Comparison of ENCODE assay signal across 1 cellular context in the genomic region with DNA sequence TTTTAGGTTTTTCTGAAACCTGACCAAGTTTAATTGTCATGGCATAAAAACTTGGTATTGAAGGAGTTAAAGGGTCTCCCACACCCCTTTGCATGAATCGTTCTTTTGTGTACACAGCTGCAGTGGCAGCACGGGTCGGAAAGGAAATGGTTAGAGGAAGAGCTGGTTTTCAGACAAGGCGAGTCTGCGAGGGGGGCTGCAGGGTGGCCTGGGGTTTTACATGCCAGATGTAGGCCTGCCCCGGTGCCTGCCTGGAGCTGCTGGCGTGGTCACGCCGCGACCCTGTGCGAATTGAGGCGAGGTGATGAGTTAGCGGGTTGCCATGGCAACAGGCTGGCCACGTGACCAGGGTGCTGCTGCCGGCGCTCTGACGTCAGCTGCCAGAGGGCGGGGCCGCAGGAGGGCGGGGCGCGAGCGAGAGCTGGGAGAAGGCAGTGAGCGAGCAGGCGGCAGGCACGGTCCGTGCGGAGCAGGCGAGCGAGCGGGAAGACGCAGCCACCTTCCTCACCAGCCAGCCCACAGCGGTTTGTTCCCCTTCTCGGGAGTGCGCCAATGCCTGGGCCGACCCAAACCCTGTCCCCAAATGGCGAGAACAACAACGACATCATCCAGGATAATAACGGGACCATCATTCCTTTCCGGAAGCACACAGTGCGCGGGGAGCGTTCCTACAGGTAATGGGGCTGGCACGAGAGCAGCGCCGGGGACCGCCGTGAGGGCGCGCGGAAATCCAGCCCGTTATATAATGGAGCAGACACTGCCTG.
TF ChIP-seq lines count a peak whose summit lies in the region.

Gene MAPRE2, plus strand, starts transcription at position 426 of the 764 bp plus-strand sequence. Its CDS starts 127 bp downstream, at position 553.

TF ChIP-seq in HEK293, 187 proteins besides CTCF, POLR2A, EP300 and RAD21 (continued from another document and continues in another):
- TF ChIP-seq, protein P1, sequence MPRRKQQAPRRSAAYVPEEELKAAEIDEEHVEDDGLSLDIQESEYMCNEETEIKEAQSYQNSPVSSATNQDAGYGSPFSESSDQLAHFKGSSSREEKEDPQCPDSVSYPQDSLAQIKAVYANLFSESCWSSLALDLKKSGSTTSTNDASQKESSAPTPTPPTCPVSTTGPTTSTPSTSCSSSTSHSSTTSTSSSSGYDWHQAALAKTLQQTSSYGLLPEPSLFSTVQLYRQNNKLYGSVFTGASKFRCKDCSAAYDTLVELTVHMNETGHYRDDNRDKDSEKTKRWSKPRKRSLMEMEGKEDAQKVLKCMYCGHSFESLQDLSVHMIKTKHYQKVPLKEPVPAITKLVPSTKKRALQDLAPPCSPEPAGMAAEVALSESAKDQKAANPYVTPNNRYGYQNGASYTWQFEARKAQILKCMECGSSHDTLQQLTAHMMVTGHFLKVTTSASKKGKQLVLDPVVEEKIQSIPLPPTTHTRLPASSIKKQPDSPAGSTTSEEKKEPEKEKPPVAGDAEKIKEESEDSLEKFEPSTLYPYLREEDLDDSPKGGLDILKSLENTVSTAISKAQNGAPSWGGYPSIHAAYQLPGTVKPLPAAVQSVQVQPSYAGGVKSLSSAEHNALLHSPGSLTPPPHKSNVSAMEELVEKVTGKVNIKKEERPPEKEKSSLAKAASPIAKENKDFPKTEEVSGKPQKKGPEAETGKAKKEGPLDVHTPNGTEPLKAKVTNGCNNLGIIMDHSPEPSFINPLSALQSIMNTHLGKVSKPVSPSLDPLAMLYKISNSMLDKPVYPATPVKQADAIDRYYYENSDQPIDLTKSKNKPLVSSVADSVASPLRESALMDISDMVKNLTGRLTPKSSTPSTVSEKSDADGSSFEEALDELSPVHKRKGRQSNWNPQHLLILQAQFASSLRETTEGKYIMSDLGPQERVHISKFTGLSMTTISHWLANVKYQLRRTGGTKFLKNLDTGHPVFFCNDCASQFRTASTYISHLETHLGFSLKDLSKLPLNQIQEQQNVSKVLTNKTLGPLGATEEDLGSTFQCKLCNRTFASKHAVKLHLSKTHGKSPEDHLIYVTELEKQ (tag by site-specific recombination; IDR thresholded peaks at IDR 0.05; ENCODE audit: borderline replicate concordance), result peak; percentile 5; the same call in 1 of the 2 replicates
- TF ChIP-seq ZNF391 (tag by site-specific recombination; IDR thresholded peaks at IDR 0.05; ENCODE audit: borderline replicate concordance, low read depth), result peak; percentile 69; the same call in 1 of the 2 replicates
- no peak for TF ChIP-seq ZNF146 (tag by site-specific recombination; IDR thresholded peaks at IDR 0.05)
- TF ChIP-seq, protein P2, sequence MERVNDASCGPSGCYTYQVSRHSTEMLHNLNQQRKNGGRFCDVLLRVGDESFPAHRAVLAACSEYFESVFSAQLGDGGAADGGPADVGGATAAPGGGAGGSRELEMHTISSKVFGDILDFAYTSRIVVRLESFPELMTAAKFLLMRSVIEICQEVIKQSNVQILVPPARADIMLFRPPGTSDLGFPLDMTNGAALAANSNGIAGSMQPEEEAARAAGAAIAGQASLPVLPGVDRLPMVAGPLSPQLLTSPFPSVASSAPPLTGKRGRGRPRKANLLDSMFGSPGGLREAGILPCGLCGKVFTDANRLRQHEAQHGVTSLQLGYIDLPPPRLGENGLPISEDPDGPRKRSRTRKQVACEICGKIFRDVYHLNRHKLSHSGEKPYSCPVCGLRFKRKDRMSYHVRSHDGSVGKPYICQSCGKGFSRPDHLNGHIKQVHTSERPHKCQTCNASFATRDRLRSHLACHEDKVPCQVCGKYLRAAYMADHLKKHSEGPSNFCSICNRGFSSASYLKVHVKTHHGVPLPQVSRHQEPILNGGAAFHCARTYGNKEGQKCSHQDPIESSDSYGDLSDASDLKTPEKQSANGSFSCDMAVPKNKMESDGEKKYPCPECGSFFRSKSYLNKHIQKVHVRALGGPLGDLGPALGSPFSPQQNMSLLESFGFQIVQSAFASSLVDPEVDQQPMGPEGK (tag by site-specific recombination; IDR thresholded peaks at IDR 0.05), result peak; percentile 56; the same call in 1 of the 2 replicates
- TF ChIP-seq PRDM1 (tag by site-specific recombination; IDR thresholded peaks at IDR 0.05), result no peak
- peak; percentile 67; the same call in 1 of the 2 replicates for TF ChIP-seq OVOL3 (tag by site-specific recombination; IDR thresholded peaks at IDR 0.05)
- no peak for TF ChIP-seq BCL11B (tag by site-specific recombination; IDR thresholded peaks at IDR 0.05; ENCODE audit: low read depth)
- TF ChIP-seq ZNF792 (tag by site-specific recombination; IDR thresholded peaks at IDR 0.05), result no peak
- no peak for TF ChIP-seq ZNF184 (tag by site-specific recombination; IDR thresholded peaks at IDR 0.05)
- TF ChIP-seq, protein P3, sequence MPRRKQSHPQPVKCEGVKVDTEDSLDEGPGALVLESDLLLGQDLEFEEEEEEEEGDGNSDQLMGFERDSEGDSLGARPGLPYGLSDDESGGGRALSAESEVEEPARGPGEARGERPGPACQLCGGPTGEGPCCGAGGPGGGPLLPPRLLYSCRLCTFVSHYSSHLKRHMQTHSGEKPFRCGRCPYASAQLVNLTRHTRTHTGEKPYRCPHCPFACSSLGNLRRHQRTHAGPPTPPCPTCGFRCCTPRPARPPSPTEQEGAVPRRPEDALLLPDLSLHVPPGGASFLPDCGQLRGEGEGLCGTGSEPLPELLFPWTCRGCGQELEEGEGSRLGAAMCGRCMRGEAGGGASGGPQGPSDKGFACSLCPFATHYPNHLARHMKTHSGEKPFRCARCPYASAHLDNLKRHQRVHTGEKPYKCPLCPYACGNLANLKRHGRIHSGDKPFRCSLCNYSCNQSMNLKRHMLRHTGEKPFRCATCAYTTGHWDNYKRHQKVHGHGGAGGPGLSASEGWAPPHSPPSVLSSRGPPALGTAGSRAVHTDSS (tag by site-specific recombination; IDR thresholded peaks at IDR 0.05), result no peak; the same call in 1 of the 2 replicates
- no peak for TF ChIP-seq ZNF423 (tag by site-specific recombination; IDR thresholded peaks at IDR 0.05)
- TF ChIP-seq ZFP69B (tag by site-specific recombination; IDR thresholded peaks at IDR 0.05), result no peak
- TF ChIP-seq HOXA7 (CRISPR knock-in tag; IDR thresholded peaks at IDR 0.05; ENCODE audit: borderline replicate concordance), result no peak
- TF ChIP-seq TCF7L2 (IDR thresholded peaks at IDR 0.05; ENCODE audit: borderline replicate concordance, low read depth, low read length), result no peak
- TF ChIP-seq GLIS2 (tag by site-specific recombination; IDR thresholded peaks at IDR 0.05), result 0 out of 2 replicates have a peak, but pooled peaks have one; percentile 43
- TF ChIP-seq ZNF138 (tag by site-specific recombination; IDR thresholded peaks at IDR 0.05; ENCODE audit: borderline replicate concordance), result no peak
- TF ChIP-seq, protein P4, sequence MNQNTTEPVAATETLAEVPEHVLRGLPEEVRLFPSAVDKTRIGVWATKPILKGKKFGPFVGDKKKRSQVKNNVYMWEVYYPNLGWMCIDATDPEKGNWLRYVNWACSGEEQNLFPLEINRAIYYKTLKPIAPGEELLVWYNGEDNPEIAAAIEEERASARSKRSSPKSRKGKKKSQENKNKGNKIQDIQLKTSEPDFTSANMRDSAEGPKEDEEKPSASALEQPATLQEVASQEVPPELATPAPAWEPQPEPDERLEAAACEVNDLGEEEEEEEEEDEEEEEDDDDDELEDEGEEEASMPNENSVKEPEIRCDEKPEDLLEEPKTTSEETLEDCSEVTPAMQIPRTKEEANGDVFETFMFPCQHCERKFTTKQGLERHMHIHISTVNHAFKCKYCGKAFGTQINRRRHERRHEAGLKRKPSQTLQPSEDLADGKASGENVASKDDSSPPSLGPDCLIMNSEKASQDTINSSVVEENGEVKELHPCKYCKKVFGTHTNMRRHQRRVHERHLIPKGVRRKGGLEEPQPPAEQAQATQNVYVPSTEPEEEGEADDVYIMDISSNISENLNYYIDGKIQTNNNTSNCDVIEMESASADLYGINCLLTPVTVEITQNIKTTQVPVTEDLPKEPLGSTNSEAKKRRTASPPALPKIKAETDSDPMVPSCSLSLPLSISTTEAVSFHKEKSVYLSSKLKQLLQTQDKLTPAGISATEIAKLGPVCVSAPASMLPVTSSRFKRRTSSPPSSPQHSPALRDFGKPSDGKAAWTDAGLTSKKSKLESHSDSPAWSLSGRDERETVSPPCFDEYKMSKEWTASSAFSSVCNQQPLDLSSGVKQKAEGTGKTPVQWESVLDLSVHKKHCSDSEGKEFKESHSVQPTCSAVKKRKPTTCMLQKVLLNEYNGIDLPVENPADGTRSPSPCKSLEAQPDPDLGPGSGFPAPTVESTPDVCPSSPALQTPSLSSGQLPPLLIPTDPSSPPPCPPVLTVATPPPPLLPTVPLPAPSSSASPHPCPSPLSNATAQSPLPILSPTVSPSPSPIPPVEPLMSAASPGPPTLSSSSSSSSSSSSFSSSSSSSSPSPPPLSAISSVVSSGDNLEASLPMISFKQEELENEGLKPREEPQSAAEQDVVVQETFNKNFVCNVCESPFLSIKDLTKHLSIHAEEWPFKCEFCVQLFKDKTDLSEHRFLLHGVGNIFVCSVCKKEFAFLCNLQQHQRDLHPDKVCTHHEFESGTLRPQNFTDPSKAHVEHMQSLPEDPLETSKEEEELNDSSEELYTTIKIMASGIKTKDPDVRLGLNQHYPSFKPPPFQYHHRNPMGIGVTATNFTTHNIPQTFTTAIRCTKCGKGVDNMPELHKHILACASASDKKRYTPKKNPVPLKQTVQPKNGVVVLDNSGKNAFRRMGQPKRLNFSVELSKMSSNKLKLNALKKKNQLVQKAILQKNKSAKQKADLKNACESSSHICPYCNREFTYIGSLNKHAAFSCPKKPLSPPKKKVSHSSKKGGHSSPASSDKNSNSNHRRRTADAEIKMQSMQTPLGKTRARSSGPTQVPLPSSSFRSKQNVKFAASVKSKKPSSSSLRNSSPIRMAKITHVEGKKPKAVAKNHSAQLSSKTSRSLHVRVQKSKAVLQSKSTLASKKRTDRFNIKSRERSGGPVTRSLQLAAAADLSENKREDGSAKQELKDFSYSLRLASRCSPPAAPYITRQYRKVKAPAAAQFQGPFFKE (tag by site-specific recombination; IDR thresholded peaks at IDR 0.05; ENCODE audit: borderline replicate concordance), result no peak; the same call in 1 of the 2 replicates
- no peak for TF ChIP-seq ZBTB7A (tag by site-specific recombination; IDR thresholded peaks at IDR 0.05; ENCODE audit: low read depth)
- no peak for TF ChIP-seq YY1 (tag by site-specific recombination; IDR thresholded peaks at IDR 0.05)
- TF ChIP-seq ZNF677 (tag by site-specific recombination; IDR thresholded peaks at IDR 0.05), result no peak
- TF ChIP-seq ZNF148 (tag by site-specific recombination; IDR thresholded peaks at IDR 0.05; ENCODE audit: borderline replicate concordance), result no peak
- TF ChIP-seq ZNF610 (tag by site-specific recombination; IDR thresholded peaks at IDR 0.05; ENCODE audit: borderline replicate concordance), result no peak; the same call in 1 of the 2 replicates
- TF ChIP-seq, protein P5, sequence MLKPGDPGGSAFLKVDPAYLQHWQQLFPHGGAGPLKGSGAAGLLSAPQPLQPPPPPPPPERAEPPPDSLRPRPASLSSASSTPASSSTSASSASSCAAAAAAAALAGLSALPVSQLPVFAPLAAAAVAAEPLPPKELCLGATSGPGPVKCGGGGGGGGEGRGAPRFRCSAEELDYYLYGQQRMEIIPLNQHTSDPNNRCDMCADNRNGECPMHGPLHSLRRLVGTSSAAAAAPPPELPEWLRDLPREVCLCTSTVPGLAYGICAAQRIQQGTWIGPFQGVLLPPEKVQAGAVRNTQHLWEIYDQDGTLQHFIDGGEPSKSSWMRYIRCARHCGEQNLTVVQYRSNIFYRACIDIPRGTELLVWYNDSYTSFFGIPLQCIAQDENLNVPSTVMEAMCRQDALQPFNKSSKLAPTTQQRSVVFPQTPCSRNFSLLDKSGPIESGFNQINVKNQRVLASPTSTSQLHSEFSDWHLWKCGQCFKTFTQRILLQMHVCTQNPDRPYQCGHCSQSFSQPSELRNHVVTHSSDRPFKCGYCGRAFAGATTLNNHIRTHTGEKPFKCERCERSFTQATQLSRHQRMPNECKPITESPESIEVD (tag by site-specific recombination; IDR thresholded peaks at IDR 0.05), result no peak
- TF ChIP-seq ZNF768 (tag by site-specific recombination; IDR thresholded peaks at IDR 0.05), result no peak
- no peak for TF ChIP-seq ZNF830 (tag by site-specific recombination; IDR thresholded peaks at IDR 0.05; ENCODE audit: low read depth)
- no peak for TF ChIP-seq MEIS1 (CRISPR knock-in tag; IDR thresholded peaks at IDR 0.05; ENCODE audit: borderline replicate concordance)
- TF ChIP-seq MYNN (tag by site-specific recombination; IDR thresholded peaks at IDR 0.05; ENCODE audit: borderline replicate concordance), result no peak
- TF ChIP-seq GLIS1 (tag by site-specific recombination; IDR thresholded peaks at IDR 0.05), result peak; percentile 35; the same call in 1 of the 2 replicates
- TF ChIP-seq GLI2 (tag by site-specific recombination; IDR thresholded peaks at IDR 0.05; ENCODE audit: borderline replicate concordance, low read depth), result no peak
- TF ChIP-seq ZNF114 (tag by site-specific recombination; IDR thresholded peaks at IDR 0.05), result no peak
